8 cellular contexts compared by ENCODE assay signal in genomic region chr17:29291163-29291752, GRCh38. TPM values are rescaled to one million over a fixed set of nuclear protein-coding genes. Genes with fewer than 3 reads are reported as not detected.
A peak's percentile ranks its signal among the peaks of the same experiment; 100 is the strongest.
DNase-seq lines count a peak whose midpoint lies in the region; ATAC-seq and TF ChIP-seq lines count a peak whose summit lies in the region.

No MANE protein-coding gene starts in this region.

- H3K36me3 ChIP-seq in PC-9 (ENCODE audit: low read depth) (peaks cover 29% of the 10 kb centered on the region), suprapubic skin (peaks cover 23% of the 10 kb centered on the region)

- CTCF ChIA-PET in activated CD4-positive, alpha-beta T cell treated with anti-CD3 and anti-CD28 coated beads for 36 hours (lab: Charles Lee): interaction anchor here (0.5 to 3.0 kb wide), 28 partner anchors 8 to 639 kb away, joined by 3 to 22 read pairs (median 4); partner anchors contain the start of gene SSH2
- CTCF ChIA-PET in PC-9 (lab: Charles Lee): interaction anchor here (0.5 to 1.6 kb wide), 11 partner anchors 18 to 1234 kb away, joined by 3 to 8 read pairs (median 5); no protein-coding TSS in a partner anchor

- BruUV-seq in PC-9 (replicated peaks; lab: Mats Ljungman, UMichigan): no TSS peak

- intact Hi-C loops in activated CD4-positive, alpha-beta T cell treated with anti-CD3 and anti-CD28 coated beads for 36 hours (cut with DNase I, micrococcal nuclease): loop anchor here (2.0 to 5.0 kb wide), 7 partner anchors 38 to 629 kb away; partner anchors contain the start of genes ABHD15 (in 1 of the 2), NEK8 (in 1 of the 2), PHF12 (in 1 of the 2) and PROCA1 (in 1 of the 2)
- intact Hi-C loops in PC-9 (cut with micrococcal nuclease; ENCODE audit: unreplicated experiment): loop anchor here (1.0 to 5.0 kb wide), 4 partner anchors 74 to 167 kb away; no protein-coding TSS in a partner anchor

- no peaks in the 10 kb centered on the region for H3K9me2 ChIP-seq in PC-9 (ENCODE audit: insufficient read depth)

- no peak for TF ChIP-seq EP300 in suprapubic skin (IDR thresholded peaks at IDR 0.05)

- H3K9me3 ChIP-seq in PC-9 (ENCODE audit: insufficient read depth, low read depth) (no peaks in the 10 kb centered on the region), suprapubic skin (no peaks in the 10 kb centered on the region)

- peaks cover 53% of the 10 kb centered on the region for H3K4me1 Mint-ChIP-seq in activated CD4-positive, alpha-beta T cell treated with anti-CD3 and anti-CD28 coated beads for 36 hours

- H3K36me3 Mint-ChIP-seq in activated CD4-positive, alpha-beta T cell treated with anti-CD3 and anti-CD28 coated beads for 36 hours (ENCODE audit: low read depth): peaks cover 55% of the 10 kb centered on the region

- POLR2A ChIA-PET in activated CD4-positive, alpha-beta T cell treated with anti-CD3 and anti-CD28 coated beads for 36 hours (lab: Charles Lee): interaction anchor here (0.6 to 1.0 kb wide), 7 partner anchors 10 to 342 kb away, joined by 3 to 9 read pairs (median 3); partner anchors contain the start of gene ABHD15
- POLR2A ChIA-PET in PC-9 (lab: Charles Lee; ENCODE audit: unreplicated experiment): interaction anchor here (0.6 to 0.7 kb wide), 4 partner anchors 70 to 635 kb away, joined by 3 to 24 read pairs (median 6); no protein-coding TSS in a partner anchor

- H3K27me3 ChIP-seq in PC-9 (ENCODE audit: insufficient read depth, low read depth) (no peaks in the 10 kb centered on the region), suprapubic skin (no peaks in the 10 kb centered on the region)

- no peak for DNase-seq in activated CD4-positive, alpha-beta T cell treated with anti-CD3 and anti-CD28 coated beads for 36 hours
- no peak for DNase-seq in activated CD4-positive, alpha-beta T cell treated with anti-CD3 and anti-CD28 coated beads for 1 hour
- peak; percentile 86 for DNase-seq in KBM-7
- DNase-seq in PC-9: peak; percentile 14 to 60
- peak; percentile 81 to 86 for DNase-seq in cardiac fibroblast (ENCODE audit: low read depth in 2 of 2)
- DNase-seq in left lobe of liver (ENCODE audit: low spot score): no peak
- DNase-seq in suprapubic skin (ENCODE audit: low spot score in 2 of 2): no peak

- no peaks in the 10 kb centered on the region for H3K9me3 Mint-ChIP-seq in activated CD4-positive, alpha-beta T cell treated with anti-CD3 and anti-CD28 coated beads for 36 hours (ENCODE audit: low read depth)

- TF ChIP-seq CTCF in PC-9 (conservative IDR thresholded peaks at IDR 0.05): peak; percentile 78
- TF ChIP-seq CTCF in cardiac fibroblast (IDR thresholded peaks at IDR 0.05; ENCODE audit: low read depth, low read length): peak; percentile 62
- peak; percentile 43 to 82 for TF ChIP-seq CTCF in suprapubic skin (IDR thresholded peaks at IDR 0.05)

- TF ChIP-seq POLR2A in suprapubic skin (IDR thresholded peaks at IDR 0.05): no peak

- H3K4me1 ChIP-seq in PC-9 (replicated peaks; ENCODE audit: insufficient read depth): peaks cover 37% of the 10 kb centered on the region
- peaks cover 58% of the 10 kb centered on the region for H3K4me1 ChIP-seq in suprapubic skin

- H3K79me2 ChIP-seq in PC-9 (ENCODE audit: low read depth): peaks cover 74% of the 10 kb centered on the region

- H3K27ac ChIP-seq in PC-9 (peak overlapping the region; percentile 41), suprapubic skin (no peak overlapping the region)

- ATAC-seq in activated CD4-positive, alpha-beta T cell treated with anti-CD3 and anti-CD28 coated beads for 36 hours: no peak
- ATAC-seq in left lobe of liver (peak; percentile 15), GM19023 (IDR thresholded peaks at IDR 0.05; ENCODE audit: unreplicated experiment) (no peak)

- peak overlapping the region; percentile 89 for H3K4me2 ChIP-seq in PC-9

- peak overlapping the region; percentile 95 for H3K27ac Mint-ChIP-seq in activated CD4-positive, alpha-beta T cell treated with anti-CD3 and anti-CD28 coated beads for 36 hours

- H3K4me3 Mint-ChIP-seq in activated CD4-positive, alpha-beta T cell treated with anti-CD3 and anti-CD28 coated beads for 36 hours: peak overlapping the region; percentile 88

- in situ Hi-C loops in KBM-7 (cut with MboI; ENCODE audit: low pct_unique_long_range_greater_than_20kb, low sequenced_read_pairs): no loop called here

- H4K20me1 ChIP-seq in PC-9 (ENCODE audit: insufficient read depth): peaks cover 60% of the 10 kb centered on the region

- WGBS in suprapubic skin: 10% methylated on average over 5 of the region's 5 CpGs

- peak overlapping the region; percentile 68 for H3K4me3 ChIP-seq in PC-9
- peak overlapping the region; percentile 63 to 93 for H3K4me3 ChIP-seq in cardiac fibroblast (replicated peaks in 1 of 2; ENCODE audit: low read depth in 2 of 2, low read length in 2 of 2)
- peak overlapping the region; percentile 73 for H3K4me3 ChIP-seq in suprapubic skin

- H2AFZ ChIP-seq in PC-9: no peak overlapping the region

- H3K27me3 Mint-ChIP-seq in activated CD4-positive, alpha-beta T cell treated with anti-CD3 and anti-CD28 coated beads for 36 hours: no peaks in the 10 kb centered on the region

- peaks cover 39% of the 10 kb centered on the region for H3F3A ChIP-seq in PC-9 (ENCODE audit: insufficient read depth, low read depth)

RNA-seq across cellular contexts. Expression of gene NUFIP2, which starts 2.7 kb away (rescaled TPM):
- total RNA-seq in activated CD4-positive, alpha-beta T cell treated with anti-CD3 and anti-CD28 coated beads for 36 hours: 10 to 100 TPM; 55.1 to 93.1 TPM
- total RNA-seq in PC-9 (2021) (46.8 and 73.1 TPM in 2 replicates), left lobe of liver (16.4 TPM), suprapubic skin (10 to 100 TPM; 31.0 to 36.4 (median 35.6) TPM)

RNA-seq across cellular contexts. Expression of gene CRYBA1, which starts 44.6 kb away (rescaled TPM):
- not detected for total RNA-seq in activated CD4-positive, alpha-beta T cell treated with anti-CD3 and anti-CD28 coated beads for 36 hours
- total RNA-seq in PC-9 (2021) (not detected in 2 replicates), left lobe of liver (not detected), suprapubic skin (not detected)

Comparison
In these comparisons a context has a peak if more than half of its experiments do, and no peak if none do; other contexts are left out.
1. DNase-seq: peak in KBM-7 (single experiment), PC-9 (2 of 2) and cardiac fibroblast (2 of 2); none in activated CD4-positive, alpha-beta T cell treated with anti-CD3 and anti-CD28 coated beads for 36 hours (single experiment), activated CD4-positive, alpha-beta T cell treated with anti-CD3 and anti-CD28 coated beads for 1 hour (single experiment), left lobe of liver (single experiment) and suprapubic skin (0 of 2).
2. Peak in every context shown above with its lines, with median percentiles within 50 percentile points of each other: H3K4me3 ChIP-seq and CTCF ChIP-seq.